Comparison of ENCODE assay signal across 13 cellular contexts in the genomic region with DNA sequence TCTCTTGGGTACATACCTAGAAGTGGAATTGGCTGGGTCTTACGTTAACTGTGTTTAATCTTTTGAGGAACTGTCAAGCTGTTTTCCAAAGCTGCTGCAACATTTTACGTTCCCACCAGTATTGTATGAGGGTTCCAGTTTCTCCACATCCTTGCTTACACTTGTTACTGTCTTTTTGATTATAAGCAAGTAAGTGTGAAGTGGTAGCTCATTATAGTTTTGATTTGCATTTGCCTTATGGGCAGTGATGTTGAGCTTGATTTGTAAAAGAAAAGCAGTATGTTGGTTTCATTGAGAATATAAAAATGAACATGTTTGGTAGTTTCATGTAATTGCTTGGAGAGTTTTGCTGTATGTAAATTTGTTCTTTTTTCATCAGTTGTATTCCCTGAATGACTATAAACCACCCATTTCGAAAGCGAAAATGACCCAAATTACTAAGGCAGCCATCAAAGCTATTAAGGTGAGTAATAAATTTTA. TPM values are rescaled to one million over a fixed set of nuclear protein-coding genes. Genes with fewer than 3 reads are reported as not detected.
DNase-seq lines count a peak whose midpoint lies in the region; ATAC-seq and TF ChIP-seq lines count a peak whose summit lies in the region.
"Had no signal": no experiment of that assay in that cellular context is flagged by ENCODE, and none has a peak within 500 bp of the region (broad histone marks: within the 10 kb centered on the region; RNA-seq: fewer than 3 reads in every experiment).

No MANE protein-coding gene starts in this region.

- no peak overlapping the region for H3K4me3 ChIP-seq in dorsolateral prefrontal cortex
- H3K4me3 ChIP-seq: coronary artery, upper lobe of left lung had no signal

- intact Hi-C loops in CD14-positive monocyte (cut with micrococcal nuclease) (no loop called here), dorsolateral prefrontal cortex (cut with DNase I) (no loop called here)

- peaks cover 17 to 26% of the 10 kb centered on the region in 2 donors for H3K36me3 Mint-ChIP-seq in CD14-positive monocyte

- H3K27me3 Mint-ChIP-seq in CD14-positive monocyte (ENCODE audit: low read depth in 3 of 3): peaks cover 0 to 2% (median 0%) of the 10 kb centered on the region in 3 donors

- DNase-seq in GM10248 (ENCODE audit: extremely low spot score) (peak; percentile 60), C1 segment of cervical spinal cord (lab: John Stamatoyannopoulos, UW) (no peak), CD14-positive monocyte (ENCODE audit: low spot score) (no peak), A172 (ENCODE audit: low spot score) (no peak), dorsolateral prefrontal cortex (no peak)
- DNase-seq: Calu3, HCEC 1CT, NCI-H1436 treated with DMSO at 0.1 percent for 48 hours, upper lobe of left lung had no signal

- H3K4me1 Mint-ChIP-seq in CD14-positive monocyte: peaks cover 2% of the 10 kb centered on the region

- no peaks in the 10 kb centered on the region for H3K9me3 Mint-ChIP-seq in CD14-positive monocyte

- H3K27me3 ChIP-seq in dorsolateral prefrontal cortex: no peaks in the 10 kb centered on the region
- H3K27me3 ChIP-seq: upper lobe of left lung had no signal

- peak overlapping the region in 1 of 7 donors; percentile 37 for H3K27ac Mint-ChIP-seq in CD14-positive monocyte

- TF ChIP-seq CTCF in GM10248 (IDR thresholded peaks at IDR 0.05; ENCODE audit: control extremely low read depth, extremely low read depth, low read depth, missing control alignments) (no peak), CD14-positive monocyte (IDR thresholded peaks at IDR 0.05) (no peak), dorsolateral prefrontal cortex (IDR thresholded peaks at IDR 0.05 in 54 of 56, conservative IDR thresholded peaks at IDR 0.05 in 2 of 56; ENCODE audit: low read depth in 1 of 56, partially characterized antibody in 56 of 56) (no peak)

- CTCF ChIA-PET in GM10248 (lab: Yijun Ruan, JAX): interaction anchor here (1.1 to 1.6 kb wide), 10 partner anchors 11 to 98 kb away, joined by 3 to 6 read pairs (median 4); no protein-coding TSS in a partner anchor

- no peak overlapping the region for H3K27ac ChIP-seq in dorsolateral prefrontal cortex
- H3K27ac ChIP-seq: coronary artery, upper lobe of left lung had no signal

- POLR2A ChIA-PET in GM10248 (lab: Yijun Ruan, JAX): no interaction called here

- ATAC-seq in GM18909 (IDR thresholded peaks at IDR 0.05; ENCODE audit: poor library complexity, unreplicated experiment) (peak; percentile 97), HG02610 (IDR thresholded peaks at IDR 0.05; ENCODE audit: unreplicated experiment) (peak; percentile 98), HG03460 (IDR thresholded peaks at IDR 0.05; ENCODE audit: unreplicated experiment) (peak; percentile 90)

- no peak overlapping the region for H3K4me3 Mint-ChIP-seq in CD14-positive monocyte

RNA-seq across cellular contexts. Expression of a gene that starts 40.4 kb away (rescaled TPM):
- 1 to 10 TPM; 2.8 to 4.2 TPM for polyA plus RNA-seq in CD14-positive monocyte
- 22.4 and 30.8 TPM in 2 replicates for total RNA-seq in A172 (2014; rRNA removed; shearing (Covaris generic))
- total RNA-seq in dorsolateral prefrontal cortex: 10 to 100 TPM; 46.7 to 79.8 (median 61.4) TPM
